15 cellular contexts compared by ENCODE assay signal in the genomic region with DNA sequence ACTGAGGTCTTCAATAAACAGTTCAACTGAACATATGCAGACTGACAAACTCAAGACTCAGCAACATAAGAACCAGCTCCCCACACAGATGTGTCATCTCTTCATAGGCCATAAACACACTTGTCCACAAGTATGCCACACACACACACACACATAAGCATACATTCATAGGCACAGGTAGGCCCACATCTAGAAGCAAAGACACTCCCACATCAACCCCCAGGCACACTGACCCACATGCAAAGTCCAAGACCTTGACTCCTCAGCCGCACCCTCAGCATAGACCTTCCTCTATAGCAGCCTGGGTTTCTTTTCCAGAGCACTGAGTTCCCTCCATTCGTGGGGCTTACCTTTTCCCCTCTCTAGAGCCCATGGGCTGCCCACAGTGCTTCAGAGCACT. TPM values are rescaled to one million over a fixed set of nuclear protein-coding genes. Genes with fewer than 3 reads are reported as not detected.
DNase-seq lines count a peak whose midpoint lies in the region; ATAC-seq and TF ChIP-seq lines count a peak whose summit lies in the region.
"Had no signal": no experiment of that assay in that cellular context is flagged by ENCODE, and none has a peak within 500 bp of the region (broad histone marks: within the 10 kb centered on the region; RNA-seq: fewer than 3 reads in every experiment).

No MANE protein-coding gene starts in this region.

- 52 to 65% methylated on average over 2 of the region's 2 CpGs for WGBS in esophagus, 2 donors

- DNase-seq in Peyer's patch (peak in 2 of 3 donors; percentile 84 to 88), HAP-1 (ENCODE audit: low spot score in 2 of 2) (no peak), HuH-7.5 (ENCODE audit: low spot score) (no peak), NCI-H1930 (lab: John Stamatoyannopoulos, UW) (no peak)
- DNase-seq: activated CD4-positive, alpha-beta T cell treated with anti-CD3 and anti-CD28 coated beads for 4 hours; activated T-cell treated with anti-CD3 and anti-CD28 coated beads, Interleukin-2, amount 50 U/mL, for 24 hours; naive B cell; NCI-H1105; NCI-H446 treated with DMSO at 0.1 percent for 48 hours had no signal

- no peaks in the 10 kb centered on the region for H3K36me3 ChIP-seq in Peyer's patch
- peaks cover 0 to 3% of the 10 kb centered on the region in 2 donors for H3K36me3 ChIP-seq in esophagus (ENCODE audit: control insufficient read depth in 2 of 2, insufficient read depth in 2 of 2, low read length in 1 of 2)
- no peaks in the 10 kb centered on the region for H3K36me3 ChIP-seq in muscle layer of duodenum (ENCODE audit: control insufficient read depth in 1 of 2, insufficient read depth in 2 of 2, low read length in 2 of 2)
- no peaks in the 10 kb centered on the region for H3K36me3 ChIP-seq in HAP-1 (replicated peaks)

- H3K27me3 ChIP-seq in Peyer's patch (no peaks in the 10 kb centered on the region), esophagus (ENCODE audit: control insufficient read depth in 1 of 2, insufficient read depth in 2 of 2, low read length in 2 of 2) (no peaks in the 10 kb centered on the region), muscle layer of duodenum (ENCODE audit: low read depth, low read length) (peaks cover 27% of the 10 kb centered on the region), HAP-1 (ENCODE audit: low read depth) (peaks cover 51% of the 10 kb centered on the region)

- H3K9me3 ChIP-seq in Peyer's patch (no peaks in the 10 kb centered on the region), esophagus (ENCODE audit: control insufficient read depth in 2 of 2, insufficient read depth in 1 of 2, low read depth in 1 of 2, low read length in 1 of 2) (no peaks in the 10 kb centered on the region), muscle layer of duodenum (ENCODE audit: control insufficient read depth in 1 of 2, low read length in 2 of 2) (no peaks in the 10 kb centered on the region), HAP-1 (no peaks in the 10 kb centered on the region)

- peak overlapping the region; percentile 72 for H3K27ac ChIP-seq in 22Rv1
- H3K27ac ChIP-seq in Peyer's patch: peak overlapping the region in 3 of 4 donors; percentile 82 to 96 (median 93)
- peak overlapping the region; percentile 87 to 96 for H3K27ac ChIP-seq in esophagus (ENCODE audit: low read depth in 2 of 2, low read length in 1 of 2)
- peak overlapping the region; percentile 87 for H3K27ac ChIP-seq in muscle layer of duodenum (ENCODE audit: low read length)

- H3K4me3 ChIP-seq in Peyer's patch: peak overlapping the region in 3 of 4 donors; percentile 37 to 77 (median 70)
- peak overlapping the region; percentile 75 for H3K4me3 ChIP-seq in esophagus (ENCODE audit: low read depth in 1 of 2, low read length in 2 of 2)
- peak overlapping the region in 1 of 2 donors; percentile 53 for H3K4me3 ChIP-seq in muscle layer of duodenum (ENCODE audit: low read depth in 1 of 2, low read length in 2 of 2)
- no peak overlapping the region for H3K4me3 ChIP-seq in HAP-1

- ATAC-seq in GM21447 (IDR thresholded peaks at IDR 0.05; ENCODE audit: unreplicated experiment): no peak

- in situ Hi-C loops in HAP-1 (cut with MboI; ENCODE audit: low sequenced_read_pairs): no loop called here

- peaks cover 0 to 6% (median 3%) of the 10 kb centered on the region in 4 donors for H3K4me1 ChIP-seq in Peyer's patch
- peaks cover 0 to 25% of the 10 kb centered on the region in 2 donors for H3K4me1 ChIP-seq in esophagus (ENCODE audit: control insufficient read depth in 2 of 2, insufficient read depth in 2 of 2, low read length in 1 of 2)
- peaks cover 0 to 7% of the 10 kb centered on the region in 2 donors for H3K4me1 ChIP-seq in muscle layer of duodenum (ENCODE audit: control insufficient read depth in 1 of 2, insufficient read depth in 2 of 2, low read length in 2 of 2)
- no peaks in the 10 kb centered on the region for H3K4me1 ChIP-seq in HAP-1

- peak; percentile 96 to 97 for TF ChIP-seq POLR2A in Peyer's patch (IDR thresholded peaks at IDR 0.05)

- no peak for TF ChIP-seq CTCF in 22Rv1 (IDR thresholded peaks at IDR 0.05)
- TF ChIP-seq CTCF in Peyer's patch (IDR thresholded peaks at IDR 0.05): no peak

RNA-seq across cellular contexts. Expression of a gene that starts 1.4 kb away (rescaled TPM):
- total RNA-seq in Peyer's patch: 100 to 1,000 TPM; 106 to 224 (median 192) TPM
- 100 to 1,000 TPM; 275 to 286 TPM for polyA plus RNA-seq in esophagus
- total RNA-seq: T-helper 1 cell treated with Interleukin-12 subunit alpha and Interleukin-12 subunit beta and Interleukin-4 antibody, amounts not matched to agents 30 ng/mL and 1 ng/mL, for 36 hours had no signal

RNA-seq across cellular contexts. Expression of a gene that starts 20.2 kb away (rescaled TPM):
- total RNA-seq in Peyer's patch: 1 to 10 TPM in 1 of 4 donors, under 1 TPM in 1, not detected in 2; 0.40 to 3.7 TPM
- polyA plus RNA-seq in esophagus: 1 to 10 TPM; 7.1 to 7.5 TPM
- total RNA-seq: T-helper 1 cell treated with Interleukin-12 subunit alpha and Interleukin-12 subunit beta and Interleukin-4 antibody, amounts not matched to agents 30 ng/mL and 1 ng/mL, for 36 hours had no signal

RNA-seq across cellular contexts. Expression of a gene that starts 23.9 kb away (rescaled TPM):
- total RNA-seq in Peyer's patch: under 1 TPM in 1 of 4 donors, not detected in 3; 0.13 TPM
- under 1 TPM; 0.02 to 0.14 TPM for polyA plus RNA-seq in esophagus
- total RNA-seq: A172 had no signal

Comparison
In these comparisons a context has a peak if more than half of its experiments do, and no peak if none do; other contexts are left out.
1. DNase-seq: peak in Peyer's patch (2 of 3); none in HAP-1 (0 of 2), HuH-7.5 (single experiment) and NCI-H1930 (0 of 2).
2. Peak in every context shown above with its lines, with median percentiles within 50 percentile points of each other: H3K27ac ChIP-seq.